ENCODE assay signal across 1 cellular context in the genomic region with DNA sequence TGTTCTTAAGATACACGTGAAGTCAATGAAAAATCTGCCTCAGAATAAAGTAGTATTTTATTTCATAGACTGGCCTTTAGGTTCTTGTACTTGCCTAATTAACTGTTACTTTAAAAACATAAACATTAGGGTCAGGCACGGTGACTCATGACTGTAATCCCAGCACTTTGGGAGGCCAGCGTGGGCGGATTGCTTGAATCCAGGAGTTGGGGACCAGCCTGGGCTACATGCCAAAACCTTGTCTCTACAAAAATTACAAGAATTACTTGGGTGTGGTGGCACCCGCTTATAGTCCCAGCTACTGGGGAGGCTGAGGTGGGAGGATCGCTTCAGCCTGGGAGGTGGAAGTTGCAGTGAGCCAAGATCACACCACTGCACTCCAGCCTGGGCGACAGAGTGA.
TF ChIP-seq lines count a peak whose summit lies in the region.

No MANE protein-coding gene starts in this region.

TF ChIP-seq in endothelial cell of umbilical vein, 7 proteins besides CTCF, POLR2A, EP300 and RAD21:
- TF ChIP-seq EZH2 (IDR thresholded peaks at IDR 0.05; ENCODE audit: borderline replicate concordance, low read depth, low read length, severe bottlenecking), result no peak
- peak; percentile 54 for TF ChIP-seq FOS (IDR thresholded peaks at IDR 0.05; ENCODE audit: borderline replicate concordance, insufficient read depth, low read length)
